8 cellular contexts compared by ENCODE assay signal in the genomic region with DNA sequence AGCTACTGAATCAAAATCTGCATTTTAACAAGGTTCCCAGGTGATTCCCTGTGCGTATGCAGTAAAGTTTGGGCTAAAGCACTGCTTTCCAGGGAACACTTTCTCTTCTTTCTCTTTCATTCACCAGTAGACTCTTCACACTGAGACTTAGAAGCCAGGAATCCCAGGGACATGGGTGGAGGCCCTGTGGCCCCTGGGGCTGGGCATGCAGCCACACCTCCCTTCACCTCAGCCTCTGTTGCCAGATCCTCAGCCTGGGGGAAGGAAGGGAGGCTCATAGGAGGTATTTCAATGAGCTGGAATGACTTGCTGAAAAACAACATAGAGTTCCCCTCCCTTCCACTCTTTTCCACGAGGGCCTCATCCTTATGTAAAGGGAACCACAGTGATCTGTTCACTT. TPM values are rescaled to one million over a fixed set of nuclear protein-coding genes. Genes with fewer than 3 reads are reported as not detected.
A peak's percentile ranks its signal among the peaks of the same experiment; 100 is the strongest.
DNase-seq lines count a peak whose midpoint lies in the region; TF ChIP-seq lines count a peak whose summit lies in the region.

No MANE protein-coding gene starts in this region.

- peak overlapping the region; percentile 66 for H3K9ac ChIP-seq in mesendoderm (ENCODE audit: low read length)

- POLR2A ChIA-PET in AG04449 (lab: Yijun Ruan, JAX): no interaction called here

- H2BK15ac ChIP-seq in mesendoderm (replicated peaks; ENCODE audit: low read depth): no peak overlapping the region

- peaks cover 8% of the 10 kb centered on the region for H3K79me2 ChIP-seq in mesendoderm (ENCODE audit: control insufficient read depth, insufficient read depth, low read length)

- H3K56ac ChIP-seq in mesendoderm (ENCODE audit: low read length): peak overlapping the region; percentile 83

- H3K27ac Mint-ChIP-seq in brain: peak overlapping the region; percentile 97 to 100 (median 98)

- H2BK5ac ChIP-seq in mesendoderm (ENCODE audit: low read length): no peak overlapping the region

- H2BK120ac ChIP-seq in mesendoderm (ENCODE audit: low read depth, low read length): no peak overlapping the region

- peak overlapping the region; percentile 92 to 99 (median 96) for H3K4me3 Mint-ChIP-seq in brain

- no peak overlapping the region for H3K4ac ChIP-seq in mesendoderm (ENCODE audit: low read depth, low read length)

- no peaks in the 10 kb centered on the region for H3K27me3 ChIP-seq in mesendoderm (ENCODE audit: insufficient read depth, low read length, poor library complexity)

- peak overlapping the region; percentile 81 for H3K4me3 ChIP-seq in AG04449 (ENCODE audit: low read depth, low read length)
- H3K4me3 ChIP-seq in HFF-Myc (replicated peaks; ENCODE audit: low read depth, low read length): peak overlapping the region; percentile 54
- no peak overlapping the region for H3K4me3 ChIP-seq in mesendoderm (ENCODE audit: low read length)

- H3K4me1 Mint-ChIP-seq in brain: peaks cover 55% of the 10 kb centered on the region

- no peak overlapping the region for H4K5ac ChIP-seq in mesendoderm (ENCODE audit: low read length)

- H3K4me2 ChIP-seq in mesendoderm (ENCODE audit: low read length): peak overlapping the region; percentile 44

- H3K27ac ChIP-seq in mesendoderm (ENCODE audit: low read depth, low read length): no peak overlapping the region

- DNase-seq in AG04449 (ENCODE audit: low read depth, low spot score): no peak
- no peak for DNase-seq in HFF-Myc (ENCODE audit: extremely low read depth, low read depth)
- peak; percentile 64 for DNase-seq in mesendoderm
- DNase-seq in NCI-H2227 (lab: John Stamatoyannopoulos, UW; ENCODE audit: unreplicated experiment): no peak
- DNase-seq in NCI-H345 treated with DMSO at 0.1 percent for 48 hours (lab: John Stamatoyannopoulos, UW; ENCODE audit: unreplicated experiment): no peak
- no peak for DNase-seq in NCI-H1048 (lab: John Stamatoyannopoulos, UW)
- no peak for DNase-seq in NK-92 treated with Interleukin-12 subunit alpha and Interleukin-12 subunit beta, amount 100 ng/mL, for 24 hours (lab: John Stamatoyannopoulos, UW)

- WGBS in mesendoderm (ENCODE audit: extremely low coverage, insufficient coverage, low lambda C conversion rate): no CpG with 5 or more reads among the region's 2 CpGs

- CTCF ChIA-PET in AG04449 (lab: Yijun Ruan, JAX): interaction anchor here (3.7 to 5.2 kb wide), 2 partner anchors 13 to 44 kb away, joined by 19 to 39 read pairs; no protein-coding TSS in a partner anchor

- H3K79me1 ChIP-seq in mesendoderm (ENCODE audit: low read length): peaks cover 2% of the 10 kb centered on the region

- no peak overlapping the region for H3K23ac ChIP-seq in mesendoderm (ENCODE audit: low read length)

- peaks cover 16% of the 10 kb centered on the region for H3K27me3 Mint-ChIP-seq in brain

- no peak overlapping the region for H3K18ac ChIP-seq in mesendoderm (ENCODE audit: low read length)

- no peaks in the 10 kb centered on the region for H3K9me3 Mint-ChIP-seq in brain

- peaks cover 3% of the 10 kb centered on the region for H3K36me3 ChIP-seq in mesendoderm (ENCODE audit: control insufficient read depth, insufficient read depth, low read length)

- H2AK5ac ChIP-seq in mesendoderm (ENCODE audit: low read length): no peak overlapping the region

- peaks cover 31% of the 10 kb centered on the region for H3K36me3 Mint-ChIP-seq in brain

- H4K8ac ChIP-seq in mesendoderm (ENCODE audit: low read depth, low read length): no peak overlapping the region

- TF ChIP-seq CTCF in AG04449 (IDR thresholded peaks at IDR 0.05; ENCODE audit: insufficient read depth, low read length, missing control alignments) (no peak), HFF-Myc (IDR thresholded peaks at IDR 0.05; ENCODE audit: low read depth, low read length, missing control alignments) (no peak), brain (conservative IDR thresholded peaks at IDR 0.05) (no peak)

- H3K4me1 ChIP-seq in mesendoderm (ENCODE audit: control insufficient read depth, low read depth, low read length): peaks cover 2% of the 10 kb centered on the region

RNA-seq across cellular contexts. Expression of a gene that starts 1.2 kb away (rescaled TPM):
- 187 TPM for polyA plus RNA-seq in brain (ENCODE audit: insufficient read depth, low read depth, low replicate concordance)
- polyA plus RNA-seq in mesendoderm (2013, experiment 1 of 2): 181 TPM
- 184 TPM for polyA plus RNA-seq in mesendoderm (2013, experiment 2 of 2)

RNA-seq across cellular contexts. Expression of a gene that starts 5.3 kb away (rescaled TPM):
- 45.1 TPM for polyA plus RNA-seq in brain (ENCODE audit: insufficient read depth, low read depth, low replicate concordance)
- 147 TPM for polyA plus RNA-seq in mesendoderm (2013, experiment 1 of 2)
- polyA plus RNA-seq in mesendoderm (2013, experiment 2 of 2): 143 TPM

RNA-seq across cellular contexts. Expression of a gene that starts 51.7 kb away (rescaled TPM):
- 123 TPM for polyA plus RNA-seq in brain (ENCODE audit: insufficient read depth, low read depth, low replicate concordance)
- 21.7 TPM for polyA plus RNA-seq in mesendoderm (2013, experiment 1 of 2)
- polyA plus RNA-seq in mesendoderm (2013, experiment 2 of 2): 20.8 TPM

RNA-seq across cellular contexts. Expression of a gene that starts 57.0 kb away (rescaled TPM):
- polyA plus RNA-seq in brain (ENCODE audit: insufficient read depth, low read depth, low replicate concordance): 34.5 TPM
- polyA plus RNA-seq in mesendoderm (2013, experiment 1 of 2): 7.6 TPM
- polyA plus RNA-seq in mesendoderm (2013, experiment 2 of 2): 7.2 TPM
